ENCODE assay signal across 15 cellular contexts in genomic region chr3:159866201-159866746, GRCh38. TPM values are rescaled to one million over a fixed set of nuclear protein-coding genes. Genes with fewer than 3 reads are reported as not detected.
DNase-seq lines count a peak whose midpoint lies in the region; ATAC-seq and TF ChIP-seq lines count a peak whose summit lies in the region.
"Had no signal": no experiment of that assay in that cellular context is flagged by ENCODE, and none has a peak within 500 bp of the region (broad histone marks: within the 10 kb centered on the region; RNA-seq: fewer than 3 reads in every experiment).

No MANE protein-coding gene starts in this region.

- no peaks in the 10 kb centered on the region for H3K9me3 ChIP-seq in gastrocnemius medialis
- H3K9me3 ChIP-seq: BLaER1, neutrophil had no signal

- no peak overlapping the region for H3K4me3 ChIP-seq in fibroblast of mammary gland (ENCODE audit: control insufficient read depth, low read depth, low read length)
- H3K4me3 ChIP-seq in gastrocnemius medialis = no peak overlapping the region
- H3K4me3 ChIP-seq: BLaER1 had no signal

- in situ Hi-C loops in G401 (cut with HindIII; ENCODE audit: low sequenced_read_pairs) (no loop called here), gastrocnemius medialis (cut with MboI; ENCODE audit: low sequenced_read_pairs in 4 of 4) (no loop called here)

- H3K27me3 ChIP-seq in gastrocnemius medialis = no peaks in the 10 kb centered on the region
- H3K27me3 ChIP-seq: BLaER1, neutrophil had no signal

- peaks cover 6% of the 10 kb centered on the region for H3K27me3 Mint-ChIP-seq in activated T-helper 1 cell treated with anti-CD3 and anti-CD28 coated beads, Interleukin-12 subunit alpha, Interleukin-12 subunit beta, Interleukin-2, Interleukin-4 antibody, amounts not matched to agents 30 ng/mL and 10 ng/mL and 1 ng/mL, durations not matched to agents 14 hours and 24 hours and 36 hours (ENCODE audit: insufficient read depth)

- no peak overlapping the region for H3K4me3 Mint-ChIP-seq in activated T-helper 1 cell treated with anti-CD3 and anti-CD28 coated beads, Interleukin-12 subunit alpha, Interleukin-12 subunit beta, Interleukin-2, Interleukin-4 antibody, amounts not matched to agents 30 ng/mL and 10 ng/mL and 1 ng/mL, durations not matched to agents 14 hours and 24 hours and 36 hours
- H3K4me3 Mint-ChIP-seq: WTC11 had no signal

- no peaks in the 10 kb centered on the region for H3K9me3 Mint-ChIP-seq in activated T-helper 1 cell treated with anti-CD3 and anti-CD28 coated beads, Interleukin-12 subunit alpha, Interleukin-12 subunit beta, Interleukin-2, Interleukin-4 antibody, amounts not matched to agents 30 ng/mL and 10 ng/mL and 1 ng/mL, durations not matched to agents 14 hours and 24 hours and 36 hours
- H3K9me3 Mint-ChIP-seq: WTC11 had no signal

- intact Hi-C loops in gastrocnemius medialis (cut with DNase I; ENCODE audit: low total_unique reads) = no loop called here
- intact Hi-C loops in activated T-helper 1 cell treated with anti-CD3 and anti-CD28 coated beads, Interleukin-12 subunit alpha, Interleukin-12 subunit beta, Interleukin-2, Interleukin-4 antibody, amounts not matched to agents 30 ng/mL and 10 ng/mL and 1 ng/mL, durations not matched to agents 14 hours and 24 hours and 36 hours (cut with micrococcal nuclease) = no loop called here

- TF ChIP-seq POLR2A in gastrocnemius medialis (IDR thresholded peaks at IDR 0.05) = no peak

- peaks cover 71 to 73% of the 10 kb centered on the region in 2 donors for H3K4me1 ChIP-seq in gastrocnemius medialis

- peaks cover 6% of the 10 kb centered on the region for H3K4me1 Mint-ChIP-seq in activated T-helper 1 cell treated with anti-CD3 and anti-CD28 coated beads, Interleukin-12 subunit alpha, Interleukin-12 subunit beta, Interleukin-2, Interleukin-4 antibody, amounts not matched to agents 30 ng/mL and 10 ng/mL and 1 ng/mL, durations not matched to agents 14 hours and 24 hours and 36 hours (ENCODE audit: low read depth)

- H3K36me3 Mint-ChIP-seq in activated T-helper 1 cell treated with anti-CD3 and anti-CD28 coated beads, Interleukin-12 subunit alpha, Interleukin-12 subunit beta, Interleukin-2, Interleukin-4 antibody, amounts not matched to agents 30 ng/mL and 10 ng/mL and 1 ng/mL, durations not matched to agents 14 hours and 24 hours and 36 hours (ENCODE audit: low read depth) = no peaks in the 10 kb centered on the region
- H3K36me3 Mint-ChIP-seq: WTC11 had no signal

- TF ChIP-seq CTCF in fibroblast of mammary gland (conservative IDR thresholded peaks at IDR 0.05; ENCODE audit: control insufficient read depth, insufficient read depth, low read depth, low read length) (no peak), gastrocnemius medialis (IDR thresholded peaks at IDR 0.05 in 4 of 5, conservative IDR thresholded peaks at IDR 0.05 in 1 of 5) (no peak)

- H3K36me3 ChIP-seq in gastrocnemius medialis = peaks cover 0 to 19% of the 10 kb centered on the region in 2 donors
- H3K36me3 ChIP-seq: BLaER1, neutrophil had no signal

- peak; percentile 64 for DNase-seq in G401 (ENCODE audit: low spot score)
- DNase-seq in NCI-H446 (lab: John Stamatoyannopoulos, UW) = peak; percentile 49 to 62
- peak; percentile 44 for DNase-seq in fibroblast of mammary gland (ENCODE audit: low read depth)
- DNase-seq in gastrocnemius medialis = no peak
- DNase-seq in mucosa of gallbladder (ENCODE audit: low spot score) = no peak
- no peak for DNase-seq in NK-92 (lab: John Stamatoyannopoulos, UW; ENCODE audit: unreplicated experiment)
- no peak for DNase-seq in activated T-helper 1 cell treated with anti-CD3 and anti-CD28 coated beads, Interleukin-12 subunit alpha, Interleukin-12 subunit beta, Interleukin-2, Interleukin-4 antibody, amounts not matched to agents 30 ng/mL and 10 ng/mL and 1 ng/mL, durations not matched to agents 14 hours and 24 hours and 36 hours (ENCODE audit: low spot score)
- no peak for DNase-seq in T1000 (lab: John Stamatoyannopoulos, UW)
- DNase-seq: activated CD8-positive, alpha-beta memory T cell treated with anti-CD3 and anti-CD28 coated beads, Interleukin-2, amount 50 U/mL, for 4 hours; NCI-H774; stimulated activated CD8-positive, alpha-beta memory T cell treated with anti-CD3 and anti-CD28 coated beads, Interleukin-4, amount 100 ng/mL, for 48 hours had no signal

- no peak overlapping the region for H3K27ac Mint-ChIP-seq in activated T-helper 1 cell treated with anti-CD3 and anti-CD28 coated beads, Interleukin-12 subunit alpha, Interleukin-12 subunit beta, Interleukin-2, Interleukin-4 antibody, amounts not matched to agents 30 ng/mL and 10 ng/mL and 1 ng/mL, durations not matched to agents 14 hours and 24 hours and 36 hours
- H3K27ac Mint-ChIP-seq: WTC11 had no signal

- H3K27ac ChIP-seq in gastrocnemius medialis = peak overlapping the region; percentile 64 to 97 (median 92)
- H3K27ac ChIP-seq: BLaER1, neutrophil had no signal

- no peak for ATAC-seq in gastrocnemius medialis
- ATAC-seq: left lobe of liver, WTC11 had no signal

RNA-seq across cellular contexts. Expression of gene SCHIP1, which starts 26.6 kb away (rescaled TPM):
- 0.25 and 5.0 TPM in 2 replicates for total RNA-seq in G401 (2014; rRNA removed; shearing (Covaris generic))
- total RNA-seq in gastrocnemius medialis (100 to 1,000 TPM in 1 of 4 donors, 10 to 100 TPM in 3; 36.8 to 325 (median 85.6) TPM), mucosa of gallbladder (5.0 TPM)
- total RNA-seq in activated T-helper 1 cell treated with anti-CD3 and anti-CD28 coated beads, Interleukin-12 subunit alpha, Interleukin-12 subunit beta, Interleukin-2, Interleukin-4 antibody, amounts not matched to agents 30 ng/mL and 10 ng/mL and 1 ng/mL, durations not matched to agents 14 hours and 24 hours and 36 hours = 0.12 TPM in 1 of 2 replicates, not detected in the other

Comparison
In these comparisons a context has a peak if more than half of its experiments do, and no peak if none do; other contexts are left out.
1. DNase-seq: peak in G401 (single experiment), NCI-H446 (2 of 2) and fibroblast of mammary gland (single experiment); none in gastrocnemius medialis (0 of 2), mucosa of gallbladder (single experiment), NK-92 (single experiment), activated T-helper 1 cell treated with anti-CD3 and anti-CD28 coated beads, Interleukin-12 subunit alpha, Interleukin-12 subunit beta, Interleukin-2, Interleukin-4 antibody, amounts not matched to agents 30 ng/mL and 10 ng/mL and 1 ng/mL, durations not matched to agents 14 hours and 24 hours and 36 hours (single experiment) and T1000 (single experiment).